In the genomic region with DNA sequence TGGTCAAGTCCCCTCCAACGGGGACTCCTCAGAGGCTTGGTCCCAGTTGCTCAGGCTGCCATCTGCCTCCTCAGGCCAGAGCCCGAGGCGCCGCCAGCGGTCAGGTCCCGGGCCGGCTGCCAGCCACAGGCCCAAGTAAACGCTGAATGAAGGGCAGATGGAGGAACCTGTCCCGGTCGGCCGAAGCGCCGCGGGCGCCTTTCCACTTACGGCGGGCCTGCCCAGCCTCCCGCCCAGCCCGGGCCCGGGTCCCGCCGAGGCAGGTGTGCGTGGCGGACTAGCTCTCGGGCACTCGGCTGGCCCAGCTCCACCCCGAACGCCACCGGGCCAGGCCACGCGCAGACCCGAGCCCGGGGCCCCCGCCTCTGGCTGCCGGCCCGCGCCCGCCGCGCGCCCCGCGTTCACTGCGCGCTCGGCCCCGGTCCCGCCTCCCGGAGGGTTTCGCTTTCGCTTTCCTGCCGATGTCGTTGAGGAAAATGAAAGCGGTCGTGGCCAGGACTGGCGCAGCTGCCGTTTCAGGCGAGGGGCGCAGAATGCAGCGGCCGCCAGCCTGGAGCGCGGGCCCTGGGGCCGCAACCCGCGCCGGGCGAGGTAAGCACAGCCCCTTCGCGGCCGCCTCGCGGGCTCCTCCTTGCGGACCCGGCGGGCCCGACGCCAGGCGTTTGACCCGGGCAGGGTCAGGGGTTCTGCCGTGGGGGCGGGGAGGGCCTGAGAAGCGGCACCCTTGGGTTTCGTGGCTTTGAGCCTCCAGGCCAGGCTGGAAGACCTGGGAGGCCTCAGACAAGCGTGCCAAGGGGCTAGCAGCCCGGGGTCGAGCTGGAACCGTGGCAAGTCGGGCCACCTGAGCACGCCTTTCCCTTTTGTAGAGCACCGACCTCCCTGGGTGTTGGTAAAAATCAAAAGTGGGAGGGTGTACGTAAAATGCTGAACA, we compare ENCODE assay signal across 1 cellular context.
TF ChIP-seq lines count a peak whose summit lies in the region.

No MANE protein-coding gene starts in this region.

TF ChIP-seq in HEK293, 187 proteins besides CTCF, POLR2A, EP300 and RAD21 (continued from another document):
- TF ChIP-seq, protein P1, sequence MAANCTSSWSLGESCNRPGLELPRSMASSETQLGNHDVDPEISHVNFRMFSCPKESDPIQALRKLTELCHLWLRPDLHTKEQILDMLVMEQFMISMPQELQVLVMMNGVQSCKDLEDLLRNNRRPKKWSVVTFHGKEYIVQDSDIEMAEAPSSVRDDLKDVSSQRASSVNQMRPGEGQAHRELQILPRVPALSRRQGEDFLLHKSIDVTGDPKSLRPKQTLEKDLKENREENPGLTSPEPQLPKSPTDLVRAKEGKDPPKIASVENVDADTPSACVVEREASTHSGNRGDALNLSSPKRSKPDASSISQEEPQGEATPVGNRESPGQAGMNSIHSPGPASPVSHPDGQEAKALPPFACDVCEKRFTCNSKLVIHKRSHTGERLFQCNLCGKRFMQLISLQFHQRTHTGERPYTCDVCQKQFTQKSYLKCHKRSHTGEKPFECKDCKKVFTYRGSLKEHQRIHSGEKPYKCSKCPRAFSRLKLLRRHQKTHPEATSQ (tag by site-specific recombination; IDR thresholded peaks at IDR 0.05), result 0 out of 2 replicates have a peak, but pooled peaks have one; percentile 4
- TF ChIP-seq ZNF433 (tag by site-specific recombination; IDR thresholded peaks at IDR 0.05; ENCODE audit: low read depth) (no peak), ZBTB8A (tag by site-specific recombination; IDR thresholded peaks at IDR 0.05) (peak; percentile 92), ZNF660 (tag by site-specific recombination; IDR thresholded peaks at IDR 0.05) (peak; percentile 93), ZFHX2 (tag by site-specific recombination; conservative IDR thresholded peaks at IDR 0.05) (peak; percentile 31; the same call in 1 of the 2 replicates), SP2 (tag by site-specific recombination; IDR thresholded peaks at IDR 0.05) (peak; percentile 18; the same call in 1 of the 2 replicates), ZNF549 (tag by site-specific recombination; IDR thresholded peaks at IDR 0.05) (no peak), EGR2 (tag by site-specific recombination; IDR thresholded peaks at IDR 0.05; ENCODE audit: low read depth) (no peak), BCL11A (tag by site-specific recombination; IDR thresholded peaks at IDR 0.05; ENCODE audit: low read depth) (peak; percentile 83), ZNF677 (tag by site-specific recombination; IDR thresholded peaks at IDR 0.05) (0 out of 2 replicates have a peak, but pooled peaks have one; percentile 46), OVOL3 (tag by site-specific recombination; IDR thresholded peaks at IDR 0.05) (no peak), ZNF76 (tag by site-specific recombination; IDR thresholded peaks at IDR 0.05; ENCODE audit: borderline replicate concordance, low read depth) (0 out of 2 replicates have a peak, but pooled peaks have one; percentile 14), ZNF701 (tag by site-specific recombination; IDR thresholded peaks at IDR 0.05) (no peak), ZNF335 (tag by site-specific recombination; conservative IDR thresholded peaks at IDR 0.05) (peak; percentile 6; the same call in 1 of the 2 replicates), KLF16 (tag by site-specific recombination; IDR thresholded peaks at IDR 0.05) (0 out of 2 replicates have a peak, but pooled peaks have one; percentile 51), ZNF561 (tag by site-specific recombination; IDR thresholded peaks at IDR 0.05; ENCODE audit: borderline replicate concordance) (peak; percentile 92), KLF9 (tag by site-specific recombination; IDR thresholded peaks at IDR 0.05; ENCODE audit: low read depth) (0 out of 2 replicates have a peak, but pooled peaks have one; percentile 24), ZEB2 (tag by site-specific recombination; IDR thresholded peaks at IDR 0.05) (0 out of 2 replicates have a peak, but pooled peaks have one; percentile 24), ZNF37A (tag by site-specific recombination; IDR thresholded peaks at IDR 0.05) (0 out of 2 replicates have a peak, but pooled peaks have one; percentile 5), WT1 (tag by site-specific recombination; IDR thresholded peaks at IDR 0.05) (0 out of 2 replicates have a peak, but pooled peaks have one; percentile 9), YY2 (tag by site-specific recombination; IDR thresholded peaks at IDR 0.05) (no peak), ZNF184 (tag by site-specific recombination; IDR thresholded peaks at IDR 0.05) (peak; percentile 62; the same call in 1 of the 2 replicates), KLF1 (tag by site-specific recombination; IDR thresholded peaks at IDR 0.05) (0 out of 2 replicates have a peak, but pooled peaks have one; percentile 13), ZSCAN30 (tag by site-specific recombination; IDR thresholded peaks at IDR 0.05) (peak; percentile 82), KLF10 (tag by site-specific recombination; IDR thresholded peaks at IDR 0.05) (peak; percentile 66; the same call in 1 of the 2 replicates), ZNF501 (tag by site-specific recombination; IDR thresholded peaks at IDR 0.05) (peak; percentile 43)
- TF ChIP-seq, protein P2, sequence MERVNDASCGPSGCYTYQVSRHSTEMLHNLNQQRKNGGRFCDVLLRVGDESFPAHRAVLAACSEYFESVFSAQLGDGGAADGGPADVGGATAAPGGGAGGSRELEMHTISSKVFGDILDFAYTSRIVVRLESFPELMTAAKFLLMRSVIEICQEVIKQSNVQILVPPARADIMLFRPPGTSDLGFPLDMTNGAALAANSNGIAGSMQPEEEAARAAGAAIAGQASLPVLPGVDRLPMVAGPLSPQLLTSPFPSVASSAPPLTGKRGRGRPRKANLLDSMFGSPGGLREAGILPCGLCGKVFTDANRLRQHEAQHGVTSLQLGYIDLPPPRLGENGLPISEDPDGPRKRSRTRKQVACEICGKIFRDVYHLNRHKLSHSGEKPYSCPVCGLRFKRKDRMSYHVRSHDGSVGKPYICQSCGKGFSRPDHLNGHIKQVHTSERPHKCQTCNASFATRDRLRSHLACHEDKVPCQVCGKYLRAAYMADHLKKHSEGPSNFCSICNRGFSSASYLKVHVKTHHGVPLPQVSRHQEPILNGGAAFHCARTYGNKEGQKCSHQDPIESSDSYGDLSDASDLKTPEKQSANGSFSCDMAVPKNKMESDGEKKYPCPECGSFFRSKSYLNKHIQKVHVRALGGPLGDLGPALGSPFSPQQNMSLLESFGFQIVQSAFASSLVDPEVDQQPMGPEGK (tag by site-specific recombination; IDR thresholded peaks at IDR 0.05), result peak; percentile 52
- TF ChIP-seq, protein P3, sequence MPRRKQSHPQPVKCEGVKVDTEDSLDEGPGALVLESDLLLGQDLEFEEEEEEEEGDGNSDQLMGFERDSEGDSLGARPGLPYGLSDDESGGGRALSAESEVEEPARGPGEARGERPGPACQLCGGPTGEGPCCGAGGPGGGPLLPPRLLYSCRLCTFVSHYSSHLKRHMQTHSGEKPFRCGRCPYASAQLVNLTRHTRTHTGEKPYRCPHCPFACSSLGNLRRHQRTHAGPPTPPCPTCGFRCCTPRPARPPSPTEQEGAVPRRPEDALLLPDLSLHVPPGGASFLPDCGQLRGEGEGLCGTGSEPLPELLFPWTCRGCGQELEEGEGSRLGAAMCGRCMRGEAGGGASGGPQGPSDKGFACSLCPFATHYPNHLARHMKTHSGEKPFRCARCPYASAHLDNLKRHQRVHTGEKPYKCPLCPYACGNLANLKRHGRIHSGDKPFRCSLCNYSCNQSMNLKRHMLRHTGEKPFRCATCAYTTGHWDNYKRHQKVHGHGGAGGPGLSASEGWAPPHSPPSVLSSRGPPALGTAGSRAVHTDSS (tag by site-specific recombination; IDR thresholded peaks at IDR 0.05), result no peak
- TF ChIP-seq, protein P4, sequence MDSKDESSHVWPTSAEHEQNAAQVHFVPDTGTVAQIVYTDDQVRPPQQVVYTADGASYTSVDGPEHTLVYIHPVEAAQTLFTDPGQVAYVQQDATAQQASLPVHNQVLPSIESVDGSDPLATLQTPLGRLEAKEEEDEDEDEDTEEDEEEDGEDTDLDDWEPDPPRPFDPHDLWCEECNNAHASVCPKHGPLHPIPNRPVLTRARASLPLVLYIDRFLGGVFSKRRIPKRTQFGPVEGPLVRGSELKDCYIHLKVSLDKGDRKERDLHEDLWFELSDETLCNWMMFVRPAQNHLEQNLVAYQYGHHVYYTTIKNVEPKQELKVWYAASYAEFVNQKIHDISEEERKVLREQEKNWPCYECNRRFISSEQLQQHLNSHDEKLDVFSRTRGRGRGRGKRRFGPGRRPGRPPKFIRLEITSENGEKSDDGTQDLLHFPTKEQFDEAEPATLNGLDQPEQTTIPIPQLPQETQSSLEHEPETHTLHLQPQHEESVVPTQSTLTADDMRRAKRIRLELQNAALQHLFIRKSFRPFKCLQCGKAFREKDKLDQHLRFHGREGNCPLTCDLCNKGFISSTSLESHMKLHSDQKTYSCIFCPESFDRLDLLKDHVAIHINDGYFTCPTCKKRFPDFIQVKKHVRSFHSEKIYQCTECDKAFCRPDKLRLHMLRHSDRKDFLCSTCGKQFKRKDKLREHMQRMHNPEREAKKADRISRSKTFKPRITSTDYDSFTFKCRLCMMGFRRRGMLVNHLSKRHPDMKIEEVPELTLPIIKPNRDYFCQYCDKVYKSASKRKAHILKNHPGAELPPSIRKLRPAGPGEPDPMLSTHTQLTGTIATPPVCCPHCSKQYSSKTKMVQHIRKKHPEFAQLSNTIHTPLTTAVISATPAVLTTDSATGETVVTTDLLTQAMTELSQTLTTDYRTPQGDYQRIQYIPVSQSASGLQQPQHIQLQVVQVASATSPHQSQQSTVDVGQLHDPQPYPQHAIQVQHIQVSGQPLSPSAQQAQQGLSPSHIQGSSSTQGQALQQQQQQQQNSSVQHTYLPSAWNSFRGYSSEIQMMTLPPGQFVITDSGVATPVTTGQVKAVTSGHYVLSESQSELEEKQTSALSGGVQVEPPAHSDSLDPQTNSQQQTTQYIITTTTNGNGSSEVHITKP (tag by site-specific recombination; IDR thresholded peaks at IDR 0.05), result peak; percentile 69
- TF ChIP-seq, protein P5, sequence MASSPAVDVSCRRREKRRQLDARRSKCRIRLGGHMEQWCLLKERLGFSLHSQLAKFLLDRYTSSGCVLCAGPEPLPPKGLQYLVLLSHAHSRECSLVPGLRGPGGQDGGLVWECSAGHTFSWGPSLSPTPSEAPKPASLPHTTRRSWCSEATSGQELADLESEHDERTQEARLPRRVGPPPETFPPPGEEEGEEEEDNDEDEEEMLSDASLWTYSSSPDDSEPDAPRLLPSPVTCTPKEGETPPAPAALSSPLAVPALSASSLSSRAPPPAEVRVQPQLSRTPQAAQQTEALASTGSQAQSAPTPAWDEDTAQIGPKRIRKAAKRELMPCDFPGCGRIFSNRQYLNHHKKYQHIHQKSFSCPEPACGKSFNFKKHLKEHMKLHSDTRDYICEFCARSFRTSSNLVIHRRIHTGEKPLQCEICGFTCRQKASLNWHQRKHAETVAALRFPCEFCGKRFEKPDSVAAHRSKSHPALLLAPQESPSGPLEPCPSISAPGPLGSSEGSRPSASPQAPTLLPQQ (tag by site-specific recombination; IDR thresholded peaks at IDR 0.05), result 0 out of 2 replicates have a peak, but pooled peaks have one; percentile 34
- TF ChIP-seq, protein P6, sequence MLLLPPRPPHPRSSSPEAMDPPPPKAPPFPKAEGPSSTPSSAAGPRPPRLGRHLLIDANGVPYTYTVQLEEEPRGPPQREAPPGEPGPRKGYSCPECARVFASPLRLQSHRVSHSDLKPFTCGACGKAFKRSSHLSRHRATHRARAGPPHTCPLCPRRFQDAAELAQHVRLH (tag by site-specific recombination; IDR thresholded peaks at IDR 0.05), result no peak
- TF ChIP-seq, protein P7, sequence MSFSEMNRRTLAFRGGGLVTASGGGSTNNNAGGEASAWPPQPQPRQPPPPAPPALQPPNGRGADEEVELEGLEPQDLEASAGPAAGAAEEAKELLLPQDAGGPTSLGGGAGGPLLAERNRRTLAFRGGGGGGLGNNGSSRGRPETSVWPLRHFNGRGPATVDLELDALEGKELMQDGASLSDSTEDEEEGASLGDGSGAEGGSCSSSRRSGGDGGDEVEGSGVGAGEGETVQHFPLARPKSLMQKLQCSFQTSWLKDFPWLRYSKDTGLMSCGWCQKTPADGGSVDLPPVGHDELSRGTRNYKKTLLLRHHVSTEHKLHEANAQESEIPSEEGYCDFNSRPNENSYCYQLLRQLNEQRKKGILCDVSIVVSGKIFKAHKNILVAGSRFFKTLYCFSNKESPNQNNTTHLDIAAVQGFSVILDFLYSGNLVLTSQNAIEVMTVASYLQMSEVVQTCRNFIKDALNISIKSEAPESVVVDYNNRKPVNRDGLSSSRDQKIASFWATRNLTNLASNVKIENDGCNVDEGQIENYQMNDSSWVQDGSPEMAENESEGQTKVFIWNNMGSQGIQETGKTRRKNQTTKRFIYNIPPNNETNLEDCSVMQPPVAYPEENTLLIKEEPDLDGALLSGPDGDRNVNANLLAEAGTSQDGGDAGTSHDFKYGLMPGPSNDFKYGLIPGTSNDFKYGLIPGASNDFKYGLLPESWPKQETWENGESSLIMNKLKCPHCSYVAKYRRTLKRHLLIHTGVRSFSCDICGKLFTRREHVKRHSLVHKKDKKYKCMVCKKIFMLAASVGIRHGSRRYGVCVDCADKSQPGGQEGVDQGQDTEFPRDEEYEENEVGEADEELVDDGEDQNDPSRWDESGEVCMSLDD (tag by site-specific recombination; IDR thresholded peaks at IDR 0.05), result 0 out of 2 replicates have a peak, but pooled peaks have one; percentile 30
